ENCODE assay signal across 23 cellular contexts in the genomic region with DNA sequence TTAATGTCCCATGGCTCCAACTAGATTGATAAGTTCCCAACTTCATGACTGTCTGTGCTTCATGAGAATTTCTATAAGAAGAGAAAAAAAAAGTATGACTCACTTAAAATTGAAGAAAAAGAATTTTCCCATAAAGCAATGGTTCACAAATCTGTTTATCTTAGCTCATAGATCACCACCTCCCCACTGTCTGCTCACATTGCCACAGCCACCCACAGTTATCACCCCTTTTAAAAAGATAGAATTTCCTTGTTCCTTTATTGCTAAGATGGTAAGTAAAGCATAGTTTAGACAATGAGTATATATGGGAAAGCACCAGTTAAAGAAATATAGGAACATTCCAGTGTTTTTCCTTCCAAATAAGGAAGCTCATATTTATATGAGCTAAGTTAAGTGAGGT.
DNase-seq lines count a peak whose midpoint lies in the region; ATAC-seq and TF ChIP-seq lines count a peak whose summit lies in the region.
"Had no signal": no experiment of that assay in that cellular context is flagged by ENCODE, and none has a peak within 500 bp of the region (broad histone marks: within the 10 kb centered on the region; RNA-seq: fewer than 3 reads in every experiment).

No MANE protein-coding gene starts in this region.

- no peaks in the 10 kb centered on the region for H3K4me1 ChIP-seq in PC-3 (ENCODE audit: insufficient read depth, low read length)
- no peaks in the 10 kb centered on the region for H3K4me1 ChIP-seq in colonic mucosa
- H3K4me1 ChIP-seq in mesenchymal stem cell (ENCODE audit: control insufficient read depth, insufficient read depth, low read depth, low read length): no peaks in the 10 kb centered on the region
- peaks cover 42% of the 10 kb centered on the region for H3K4me1 ChIP-seq in left ventricle myocardium inferior
- H3K4me1 ChIP-seq: prostate gland had no signal

- no peak overlapping the region for H2BK5ac ChIP-seq in mesenchymal stem cell (ENCODE audit: low read depth, low read length, poor library complexity, severe bottlenecking)

- H3F3A ChIP-seq in PC-3 (ENCODE audit: low read length, unreplicated experiment): no peaks in the 10 kb centered on the region

- intact Hi-C loops in PC-3 (cut with micrococcal nuclease) (no loop called here), colonic mucosa (cut with DNase I) (no loop called here), left ventricle myocardium inferior (cut with micrococcal nuclease) (no loop called here)

- DNase-seq in ELR (ENCODE audit: low read depth) (peak; percentile 69), PC-3 (peak; percentile 32), colonic mucosa (no peak), mesenchymal stem cell (peak; percentile 70), NCI-H69 (lab: John Stamatoyannopoulos, UW) (no peak), left ventricle myocardium inferior (no peak)
- no peak for DNase-seq in activated CD4-positive, CD25-positive, alpha-beta regulatory T cell (lab: John Stamatoyannopoulos, UW)
- DNase-seq: activated CD4-positive, alpha-beta T cell treated with anti-CD3 and anti-CD28 coated beads, Interleukin-2, amount 50 U/mL, for 4 hours; activated CD8-positive, alpha-beta memory T cell treated with anti-CD3 and anti-CD28 coated beads, Interleukin-2, amount 50 U/mL, for 48 hours; activated effector memory CD4-positive, alpha-beta T cell treated with anti-CD3 and anti-CD28 coated beads, Interleukin-2, amount 50 U/mL, for 16 hours; caudate nucleus; glutamatergic neuron; H9; left lung; MG63; NCI-H1436 treated with DMSO at 0.1 percent for 48 hours; stimulated activated CD4-positive, alpha-beta T cell treated with anti-CD3 and anti-CD28 coated beads, Interleukin-2, amount 100 ng/mL, for 24 hours; stimulated activated naive CD4-positive, alpha-beta T cell; T-helper 17 cell had no signal

- H3K9me2 ChIP-seq in PC-3 (replicated peaks; ENCODE audit: low read length): no peaks in the 10 kb centered on the region

- H3K4me2 ChIP-seq in PC-3 (ENCODE audit: low read length) (no peak overlapping the region), mesenchymal stem cell (ENCODE audit: low read length, poor library complexity, severe bottlenecking) (no peak overlapping the region)

- H3K23ac ChIP-seq in mesenchymal stem cell (ENCODE audit: low read length in 2 of 2): no peak overlapping the region

- POLR2A ChIA-PET in PC-3 (lab: Charles Lee; ENCODE audit: unreplicated experiment): interaction anchor here (0.6 to 0.7 kb wide), 2 partner anchors 106 to 173 kb away, joined by 3 to 4 read pairs; no protein-coding TSS in a partner anchor

- no peaks in the 10 kb centered on the region for H4K20me1 ChIP-seq in PC-3 (ENCODE audit: low read length)

- no peak overlapping the region for H3K14ac ChIP-seq in mesenchymal stem cell (ENCODE audit: low read length in 2 of 2)

- CTCF ChIA-PET in PC-3 (lab: Charles Lee): no interaction called here

- H4K91ac ChIP-seq in mesenchymal stem cell (ENCODE audit: low read length): no peak overlapping the region

- H3K27ac ChIP-seq in PC-3 (ENCODE audit: low read length) (no peak overlapping the region), colonic mucosa (peak overlapping the region; percentile 43), mesenchymal stem cell (ENCODE audit: low read length, poor library complexity, severe bottlenecking) (no peak overlapping the region), left ventricle myocardium inferior (replicated peaks) (no peak overlapping the region)
- H3K27ac ChIP-seq: left lung, prostate gland, VCaP had no signal

- no peak overlapping the region for H3K18ac ChIP-seq in mesenchymal stem cell (ENCODE audit: low read depth in 1 of 2, low read length in 2 of 2)

- H2BK12ac ChIP-seq in mesenchymal stem cell (ENCODE audit: low read length in 2 of 2): no peak overlapping the region

- H3K27me3 ChIP-seq in PC-3 (ENCODE audit: low read length) (no peaks in the 10 kb centered on the region), colonic mucosa (no peaks in the 10 kb centered on the region), mesenchymal stem cell (ENCODE audit: control insufficient read depth in 1 of 2, insufficient read depth in 1 of 2, low read length in 2 of 2) (no peaks in the 10 kb centered on the region), left ventricle myocardium inferior (ENCODE audit: low read depth) (no peaks in the 10 kb centered on the region)
- H3K27me3 ChIP-seq: left lung, MG63 had no signal

- H3K9me3 ChIP-seq in PC-3 (ENCODE audit: low read length) (no peaks in the 10 kb centered on the region), colonic mucosa (no peaks in the 10 kb centered on the region), mesenchymal stem cell (ENCODE audit: control insufficient read depth, low read length) (no peaks in the 10 kb centered on the region), left ventricle myocardium inferior (replicated peaks) (no peaks in the 10 kb centered on the region)
- H3K9me3 ChIP-seq: left lung, MG63, prostate gland had no signal

- TF ChIP-seq CTCF in PC-3 (conservative IDR thresholded peaks at IDR 0.05; ENCODE audit: low read depth, low read length) (no peak), colonic mucosa (IDR thresholded peaks at IDR 0.05) (no peak), left ventricle myocardium inferior (IDR thresholded peaks at IDR 0.05; ENCODE audit: borderline replicate concordance) (no peak)

- H4K8ac ChIP-seq in mesenchymal stem cell (ENCODE audit: low read length): no peak overlapping the region

- no peak overlapping the region for H3K9ac ChIP-seq in PC-3 (ENCODE audit: low read length)
- H3K9ac ChIP-seq in colonic mucosa (ENCODE audit: low read depth in 2 of 2, low read length in 2 of 2): no peak overlapping the region
- H3K9ac ChIP-seq in mesenchymal stem cell (ENCODE audit: low read length): no peak overlapping the region

- ATAC-seq in PC-3: peak; percentile 43
- ATAC-seq in HG03175 (IDR thresholded peaks at IDR 0.05; ENCODE audit: unreplicated experiment): no peak
- ATAC-seq: HepG2, left lung, T-helper 17 cell had no signal

- H3K79me1 ChIP-seq in mesenchymal stem cell (replicated peaks; ENCODE audit: low read length, poor library complexity, severe bottlenecking): no peaks in the 10 kb centered on the region

- H2AK5ac ChIP-seq in mesenchymal stem cell (ENCODE audit: low read length, severe bottlenecking): no peak overlapping the region

- no peak overlapping the region for H2AFZ ChIP-seq in PC-3 (ENCODE audit: low read length)
- no peak overlapping the region for H2AFZ ChIP-seq in mesenchymal stem cell (ENCODE audit: low read depth, low read length)

- BruUV-seq in PC-3 (replicated peaks; lab: Mats Ljungman, UMichigan): no TSS peak

- H3K4me3 ChIP-seq in PC-3 (ENCODE audit: low read length) (no peak overlapping the region), colonic mucosa (no peak overlapping the region), mesenchymal stem cell (ENCODE audit: insufficient read depth in 1 of 2, low read depth in 1 of 2, low read length in 2 of 2) (no peak overlapping the region), left ventricle myocardium inferior (no peak overlapping the region)
- H3K4me3 ChIP-seq: left lung, MG63, prostate gland had no signal

- H2BK15ac ChIP-seq in mesenchymal stem cell (ENCODE audit: low read depth, poor library complexity, severe bottlenecking): no peak overlapping the region

- no peaks in the 10 kb centered on the region for H3K36me3 ChIP-seq in PC-3 (ENCODE audit: low read depth, low read length)
- no peaks in the 10 kb centered on the region for H3K36me3 ChIP-seq in colonic mucosa
- H3K36me3 ChIP-seq in mesenchymal stem cell (ENCODE audit: control insufficient read depth in 1 of 2, insufficient read depth in 2 of 2, low read depth in 1 of 2, low read length in 2 of 2): no peaks in the 10 kb centered on the region
- H3K36me3 ChIP-seq in left ventricle myocardium inferior: no peaks in the 10 kb centered on the region
- H3K36me3 ChIP-seq: left lung, MG63, prostate gland had no signal

- no peak overlapping the region for H3K4ac ChIP-seq in mesenchymal stem cell (ENCODE audit: low read depth in 1 of 2, low read length in 2 of 2)

- H3K79me2 ChIP-seq in PC-3 (ENCODE audit: low read length): no peaks in the 10 kb centered on the region

- no peak overlapping the region for H2BK120ac ChIP-seq in mesenchymal stem cell (ENCODE audit: low read depth, low read length)

Comparison
In these comparisons a context has a peak if more than half of its experiments do, and no peak if none do; other contexts are left out.
1. DNase-seq: peak in ELR (single experiment), PC-3 (single experiment) and mesenchymal stem cell (single experiment); none in colonic mucosa (single experiment), activated CD4-positive, CD25-positive, alpha-beta regulatory T cell (0 of 4), NCI-H69 (single experiment) and left ventricle myocardium inferior (single experiment).